ENCODE assay signal across 10 cellular contexts in the genomic region with DNA sequence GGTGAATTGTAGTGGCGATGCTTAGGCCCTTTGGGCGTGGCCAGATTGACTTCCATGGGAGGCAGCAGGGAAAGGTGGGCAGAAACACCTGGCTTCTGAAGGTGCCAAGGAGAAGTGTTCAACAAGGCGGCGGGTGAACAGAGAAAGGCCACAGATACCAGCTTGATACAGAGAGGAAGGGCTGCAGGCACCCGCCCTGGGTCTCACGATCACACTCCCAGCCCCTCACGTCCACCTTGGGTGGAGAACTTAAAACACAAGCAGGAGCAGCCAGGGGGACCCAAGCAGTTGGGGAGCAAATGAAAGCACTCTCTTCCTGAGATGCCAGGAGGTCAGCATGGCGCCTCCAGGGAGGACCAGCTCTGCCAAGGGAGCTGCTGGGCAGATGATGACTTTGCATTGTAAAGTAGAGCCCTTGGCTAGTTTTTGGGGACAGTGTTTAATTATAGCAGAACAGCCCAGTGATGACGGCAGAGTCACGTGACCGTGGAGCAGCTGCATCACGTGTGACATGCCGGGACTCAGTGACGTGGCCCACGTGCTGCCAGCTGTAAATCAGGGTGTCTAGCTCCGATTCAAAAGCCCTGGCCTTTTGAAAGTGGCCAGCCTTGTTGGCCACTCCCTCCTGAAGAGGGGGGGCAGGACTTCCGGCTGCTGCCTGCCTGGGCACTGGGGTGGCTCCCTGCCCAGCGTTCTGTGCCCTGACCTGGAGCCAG. TPM values are rescaled to one million over a fixed set of nuclear protein-coding genes. Genes with fewer than 3 reads are reported as not detected.
DNase-seq lines count a peak whose midpoint lies in the region; ATAC-seq and TF ChIP-seq lines count a peak whose summit lies in the region.
"Had no signal": no experiment of that assay in that cellular context is flagged by ENCODE, and none has a peak within 500 bp of the region (broad histone marks: within the 10 kb centered on the region; RNA-seq: fewer than 3 reads in every experiment).

No MANE protein-coding gene starts in this region.

- no peaks in the 10 kb centered on the region for H3K9me3 Mint-ChIP-seq in effector memory CD8-positive, alpha-beta T cell

- H3K4me3 ChIP-seq in SJCRH30 (no peak overlapping the region), psoas muscle (peak overlapping the region; percentile 31)

- H3K27ac Mint-ChIP-seq in effector memory CD8-positive, alpha-beta T cell, result peak overlapping the region in 1 of 2 donors; percentile 38

- intact Hi-C loops in left ventricle myocardium superior (cut with micrococcal nuclease) (no loop called here), psoas muscle (cut with DNase I) (loop anchor here in 1 of 2 donors (10.0 kb wide), 1 partner anchor 442 kb away; the partner anchor contains the start of gene PKNOX1)

- no peak overlapping the region for H3K4me3 Mint-ChIP-seq in effector memory CD8-positive, alpha-beta T cell

- no peaks in the 10 kb centered on the region for H3K27me3 Mint-ChIP-seq in effector memory CD8-positive, alpha-beta T cell

- H3K4me1 ChIP-seq in SJCRH30 (peaks cover 6% of the 10 kb centered on the region; the same call in 1 of the 2 replicates), psoas muscle (peaks cover 36% of the 10 kb centered on the region)

- no peak for TF ChIP-seq CTCF in psoas muscle (IDR thresholded peaks at IDR 0.05)

- H3K9me3 ChIP-seq in SJCRH30 (replicated peaks), result no peaks in the 10 kb centered on the region
- no peaks in the 10 kb centered on the region for H3K9me3 ChIP-seq in psoas muscle

- H3K27ac ChIP-seq in SJCRH30 (no peak overlapping the region), psoas muscle (peak overlapping the region; percentile 88)

- peaks cover 26% of the 10 kb centered on the region for H3K36me3 Mint-ChIP-seq in effector memory CD8-positive, alpha-beta T cell (ENCODE audit: insufficient read depth)

- no peaks in the 10 kb centered on the region for H3K36me3 ChIP-seq in SJCRH30
- H3K36me3 ChIP-seq in psoas muscle (ENCODE audit: insufficient read depth in 1 of 2, low read depth in 1 of 2), result peaks cover 0 to 23% of the 10 kb centered on the region in 2 donors

- H3K4me1 Mint-ChIP-seq in effector memory CD8-positive, alpha-beta T cell (ENCODE audit: low read depth in 2 of 2), result peaks cover 12 to 13% of the 10 kb centered on the region in 2 donors

- 33 to 43% (median 43%) methylated on average over 18 of the region's 18 CpGs for WGBS in psoas muscle, 3 donors

- H3K27me3 ChIP-seq in SJCRH30 (peaks cover 6% of the 10 kb centered on the region; the same call in 1 of the 2 replicates), psoas muscle (ENCODE audit: insufficient read depth in 3 of 3, low read length in 2 of 3) (no peaks in the 10 kb centered on the region)

- peak; percentile 73 for ATAC-seq in left ventricle myocardium superior
- peak; percentile 85 to 94 (median 89) for ATAC-seq in psoas muscle
- ATAC-seq in GM19452 (IDR thresholded peaks at IDR 0.05; ENCODE audit: unreplicated experiment), result no peak
- ATAC-seq in HG03439 (IDR thresholded peaks at IDR 0.05; ENCODE audit: unreplicated experiment), result no peak
- ATAC-seq in GM21619 (IDR thresholded peaks at IDR 0.05; ENCODE audit: unreplicated experiment), result no peak
- no peak for ATAC-seq in effector memory CD8-positive, alpha-beta T cell (replicated peaks)
- ATAC-seq: SK-N-SH treated with all-trans-retinoic acid at 6 μM for 48 hours had no signal

- peak; percentile 27 for DNase-seq in Daoy (ENCODE audit: low read depth)
- DNase-seq in SJCRH30, result peak; percentile 50 to 59
- peak; percentile 67 for DNase-seq in left ventricle myocardium superior
- DNase-seq in psoas muscle, result peak; percentile 88 to 96
- no peak for DNase-seq in effector memory CD8-positive, alpha-beta T cell
- DNase-seq: activated naive CD4-positive, alpha-beta T cell treated with Interleukin-2 at 50 U/mL for 16 hours had no signal

RNA-seq across cellular contexts. Expression of gene SLC37A1, which starts 19.0 kb away (rescaled TPM):
- 10.9 and 23.2 TPM in 2 replicates for total RNA-seq in Daoy (2014; rRNA removed; shearing (Covaris generic))
- total RNA-seq in SJCRH30 (2014; rRNA removed; shearing (Covaris generic)), result not detected in 2 replicates
- total RNA-seq in left ventricle myocardium superior (4.0 TPM), psoas muscle (10 to 100 TPM in 2 of 4 donors, 1 to 10 TPM in 2; 8.0 to 18.9 (median 9.4) TPM)
- 1 to 10 TPM; 1.6 to 6.5 (median 3.8) TPM for polyA plus RNA-seq in psoas muscle

RNA-seq across cellular contexts. Expression of gene RSPH1, which starts 36.6 kb away (rescaled TPM):
- total RNA-seq in Daoy (2014; rRNA removed; shearing (Covaris generic)), result 0.23 and 0.80 TPM in 2 replicates
- not detected in 2 replicates for total RNA-seq in SJCRH30 (2014; rRNA removed; shearing (Covaris generic))
- total RNA-seq in left ventricle myocardium superior (not detected), psoas muscle (under 1 TPM in 1 of 4 donors, not detected in 3; 0.29 TPM)
- under 1 TPM in 1 of 3 donors, not detected in 2; 0.08 TPM for polyA plus RNA-seq in psoas muscle

Comparison
In these comparisons a context has a peak if more than half of its experiments do, and no peak if none do; other contexts are left out.
1. DNase-seq: peak in Daoy (single experiment), SJCRH30 (2 of 2), left ventricle myocardium superior (single experiment) and psoas muscle (2 of 2); none in effector memory CD8-positive, alpha-beta T cell (0 of 3).
2. ATAC-seq: peak in left ventricle myocardium superior (single experiment) and psoas muscle (4 of 4); none in GM19452 (single experiment), HG03439 (single experiment), GM21619 (single experiment) and effector memory CD8-positive, alpha-beta T cell (single experiment).